11 cellular contexts compared by ENCODE assay signal in genomic region chr12:11827096-11827841, GRCh38.
DNase-seq lines count a peak whose midpoint lies in the region; ATAC-seq and TF ChIP-seq lines count a peak whose summit lies in the region.
"Had no signal": no experiment of that assay in that cellular context is flagged by ENCODE, and none has a peak within 500 bp of the region (broad histone marks: within the 10 kb centered on the region; RNA-seq: fewer than 3 reads in every experiment).

No MANE protein-coding gene starts in this region.

- intact Hi-C loops in left cardiac atrium (cut with DNase I) (no loop called here), Right ventricle myocardium inferior (cut with DNase I) (no loop called here), colonic mucosa (cut with DNase I) (no loop called here)

- ATAC-seq in left cardiac atrium = peak in 1 of 2 donors; percentile 48
- no peak for ATAC-seq in Right ventricle myocardium inferior
- ATAC-seq: left colon had no signal

- H3K4me1 ChIP-seq in muscle layer of duodenum (ENCODE audit: control insufficient read depth in 1 of 2, insufficient read depth in 2 of 2, low read length in 2 of 2) (peaks cover 22 to 63% of the 10 kb centered on the region in 2 donors), colonic mucosa (peaks cover 4% of the 10 kb centered on the region)
- H3K4me1 ChIP-seq: BE2C had no signal

- no peaks in the 10 kb centered on the region for H3K9me3 ChIP-seq in muscle layer of duodenum (ENCODE audit: control insufficient read depth in 1 of 2, low read length in 2 of 2)
- no peaks in the 10 kb centered on the region for H3K9me3 ChIP-seq in colonic mucosa
- H3K9me3 ChIP-seq: BE2C had no signal

- DNase-seq in left cardiac atrium (peak; percentile 44), Right ventricle myocardium inferior (ENCODE audit: missing footprints) (no peak), epithelial cell of esophagus (ENCODE audit: low read depth) (peak; percentile 29), colonic mucosa (no peak), SHP77 (lab: John Stamatoyannopoulos, UW) (no peak), MV-4-11 (lab: John Stamatoyannopoulos, UW) (no peak), NCI-H748 treated with DMSO at 0.1 percent for 48 hours (lab: John Stamatoyannopoulos, UW) (no peak)
- DNase-seq: activated CD4-positive, alpha-beta T cell treated with anti-CD3 and anti-CD28 coated beads, Interleukin-2, amount 50 U/mL, for 1 hour; BE2C; left colon had no signal

- peak overlapping the region; percentile 65 for H3K27ac ChIP-seq in muscle layer of duodenum (ENCODE audit: low read length)
- H3K27ac ChIP-seq in colonic mucosa = no peak overlapping the region

- H3K9ac ChIP-seq in colonic mucosa (ENCODE audit: low read depth in 2 of 2, low read length in 2 of 2) = no peak overlapping the region

- TF ChIP-seq CTCF in epithelial cell of esophagus (IDR thresholded peaks at IDR 0.05; ENCODE audit: insufficient read depth, low read depth, low read length, missing control alignments) (no peak), colonic mucosa (IDR thresholded peaks at IDR 0.05) (no peak)

- H3K36me3 ChIP-seq in muscle layer of duodenum (ENCODE audit: control insufficient read depth in 1 of 2, insufficient read depth in 2 of 2, low read length in 2 of 2) (no peaks in the 10 kb centered on the region), colonic mucosa (no peaks in the 10 kb centered on the region)
- H3K36me3 ChIP-seq: BE2C had no signal

- H3K4me3 ChIP-seq in epithelial cell of esophagus (ENCODE audit: low read length) (no peak overlapping the region), muscle layer of duodenum (ENCODE audit: low read depth in 1 of 2, low read length in 2 of 2) (peak overlapping the region in 1 of 2 donors; percentile 32), colonic mucosa (no peak overlapping the region)

- H3K27me3 ChIP-seq in muscle layer of duodenum (ENCODE audit: low read depth, low read length) (no peaks in the 10 kb centered on the region), colonic mucosa (no peaks in the 10 kb centered on the region)
- H3K27me3 ChIP-seq: BE2C had no signal

Comparison
In these comparisons a context has a peak if more than half of its experiments do, and no peak if none do; other contexts are left out.
1. DNase-seq: peak in left cardiac atrium (single experiment) and epithelial cell of esophagus (single experiment); none in Right ventricle myocardium inferior (single experiment), colonic mucosa (single experiment), SHP77 (0 of 2), MV-4-11 (single experiment) and NCI-H748 treated with DMSO at 0.1 percent for 48 hours (single experiment).